17 cellular contexts compared by ENCODE assay signal in the genomic region with DNA sequence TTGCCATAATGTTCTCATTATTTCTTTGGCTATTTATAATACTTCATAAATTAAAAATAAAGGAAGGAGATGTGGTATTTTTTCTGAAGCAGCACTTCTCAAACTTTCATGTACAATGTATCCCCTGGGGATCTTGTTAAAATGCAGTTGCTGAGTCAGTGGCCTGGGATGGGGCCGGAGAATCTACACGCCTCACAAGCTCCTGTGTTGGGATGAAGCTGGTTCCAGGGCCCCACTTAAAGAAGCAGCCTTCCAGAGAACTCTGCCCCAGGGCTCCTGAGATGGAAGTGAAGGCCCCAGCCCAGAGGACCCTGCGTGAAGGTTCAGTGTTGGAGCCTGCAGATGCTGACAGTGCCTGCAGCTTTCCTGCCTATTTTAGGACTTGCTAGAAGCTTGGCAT. TPM values are rescaled to one million over a fixed set of nuclear protein-coding genes. Genes with fewer than 3 reads are reported as not detected.
A peak's percentile ranks its signal among the peaks of the same experiment; 100 is the strongest.
DNase-seq lines count a peak whose midpoint lies in the region; ATAC-seq and TF ChIP-seq lines count a peak whose summit lies in the region.
"Had no signal": no experiment of that assay in that cellular context is flagged by ENCODE, and none has a peak within 500 bp of the region (broad histone marks: within the 10 kb centered on the region; RNA-seq: fewer than 3 reads in every experiment).

No MANE protein-coding gene starts in this region.

- H2BK15ac ChIP-seq in mesenchymal stem cell (ENCODE audit: low read depth, poor library complexity, severe bottlenecking): no peak overlapping the region

- H4K8ac ChIP-seq in mesenchymal stem cell (ENCODE audit: low read length): no peak overlapping the region

- peak; percentile 26 for DNase-seq in GOT3 (lab: John Stamatoyannopoulos, UW)
- peak; percentile 26 for DNase-seq in brain pericyte (ENCODE audit: low read depth, low spot score)
- peak; percentile 29 for DNase-seq in mesenchymal stem cell
- DNase-seq in substantia nigra (lab: John Stamatoyannopoulos, UW): no peak
- DNase-seq in activated CD8-positive, alpha-beta T cell treated with anti-CD3 and anti-CD28 coated beads for 36 hours: no peak
- no peak for DNase-seq in stimulated activated naive CD8-positive, alpha-beta T cell treated with anti-CD3 and anti-CD28 coated beads, Interleukin-15, amount 100 ng/mL, for 72 hours
- DNase-seq: activated CD4-positive, alpha-beta memory T cell treated with anti-CD3 and anti-CD28 coated beads, Interleukin-2, amount 10 ng/mL, durations not matched to agents 7 days and 5 days; activated effector memory CD4-positive, alpha-beta T cell treated with anti-CD3 and anti-CD28 coated beads, Interleukin-2, amount 50 U/mL, for 16 hours; DND-41; NCI-H345; upper lobe of right lung had no signal

- WGBS in mesenchymal stem cell: 41% methylated on average over 3 of the region's 3 CpGs

- H3K4ac ChIP-seq in mesenchymal stem cell (ENCODE audit: low read depth in 1 of 2, low read length in 2 of 2): no peak overlapping the region

- no peaks in the 10 kb centered on the region for H3K79me2 ChIP-seq in ACC112 (ENCODE audit: control insufficient read depth, insufficient read depth, low read length, unreplicated experiment)

- peaks cover 9% of the 10 kb centered on the region for H3K4me1 Mint-ChIP-seq in activated CD8-positive, alpha-beta T cell treated with anti-CD3 and anti-CD28 coated beads for 36 hours (ENCODE audit: low read depth)
- H3K4me1 Mint-ChIP-seq in stimulated activated naive CD8-positive, alpha-beta T cell treated with anti-CD3 and anti-CD28 coated beads, Interleukin-15, amount 100 ng/mL, for 72 hours: peaks cover 13% of the 10 kb centered on the region

- H3K36me3 ChIP-seq in ACC112 (ENCODE audit: insufficient read depth, low read length): no peaks in the 10 kb centered on the region
- H3K36me3 ChIP-seq in mesenchymal stem cell (ENCODE audit: control insufficient read depth in 1 of 2, insufficient read depth in 2 of 2, low read depth in 1 of 2, low read length in 2 of 2): no peaks in the 10 kb centered on the region
- H3K36me3 ChIP-seq: upper lobe of right lung had no signal

- no peak overlapping the region for H3K27ac Mint-ChIP-seq in activated CD8-positive, alpha-beta T cell treated with anti-CD3 and anti-CD28 coated beads for 36 hours
- H3K27ac Mint-ChIP-seq in stimulated activated naive CD8-positive, alpha-beta T cell treated with anti-CD3 and anti-CD28 coated beads, Interleukin-15, amount 100 ng/mL, for 72 hours: no peak overlapping the region
- H3K27ac Mint-ChIP-seq: activated CD4-positive, alpha-beta memory T cell treated with anti-CD3 and anti-CD28 coated beads, Interleukin-2, amount 10 ng/mL, durations not matched to agents 7 days and 5 days had no signal

- H3K4me1 ChIP-seq in ACC112 (ENCODE audit: control insufficient read depth, insufficient read depth, low read length, unreplicated experiment) (peaks cover 13% of the 10 kb centered on the region), mesenchymal stem cell (ENCODE audit: control insufficient read depth, insufficient read depth, low read depth, low read length) (peaks cover 4% of the 10 kb centered on the region)
- H3K4me1 ChIP-seq: upper lobe of right lung had no signal

- no peaks in the 10 kb centered on the region for H3K36me3 Mint-ChIP-seq in activated CD8-positive, alpha-beta T cell treated with anti-CD3 and anti-CD28 coated beads for 36 hours (ENCODE audit: low read depth)

- no peak overlapping the region for H3K4me2 ChIP-seq in mesenchymal stem cell (ENCODE audit: low read length, poor library complexity, severe bottlenecking)

- H2AFZ ChIP-seq in ACC112 (ENCODE audit: low read length, unreplicated experiment): peak overlapping the region; percentile 9
- no peak overlapping the region for H2AFZ ChIP-seq in mesenchymal stem cell (ENCODE audit: low read depth, low read length)

- no peaks in the 10 kb centered on the region for H3K27me3 ChIP-seq in ACC112 (ENCODE audit: insufficient read depth, low read length)
- no peaks in the 10 kb centered on the region for H3K27me3 ChIP-seq in mesenchymal stem cell (ENCODE audit: control insufficient read depth in 1 of 2, insufficient read depth in 1 of 2, low read length in 2 of 2)
- H3K27me3 ChIP-seq: upper lobe of right lung had no signal

- CTCF ChIA-PET in activated CD8-positive, alpha-beta T cell treated with anti-CD3 and anti-CD28 coated beads for 36 hours (lab: Charles Lee): interaction anchor here (0.7 to 1.3 kb wide), 4 partner anchors 15 to 428 kb away, joined by 3 to 4 read pairs (median 4); no protein-coding TSS in a partner anchor

- H3K9ac ChIP-seq in mesenchymal stem cell (ENCODE audit: low read length): peak overlapping the region; percentile 38

- no peak overlapping the region for H2BK12ac ChIP-seq in mesenchymal stem cell (ENCODE audit: low read length in 2 of 2)

- no peak overlapping the region for H3K4me3 ChIP-seq in ACC112 (ENCODE audit: low read depth, low read length)
- H3K4me3 ChIP-seq in mesenchymal stem cell (ENCODE audit: insufficient read depth in 1 of 2, low read depth in 1 of 2, low read length in 2 of 2): no peak overlapping the region
- H3K4me3 ChIP-seq: lung, upper lobe of right lung had no signal

- H4K91ac ChIP-seq in mesenchymal stem cell (ENCODE audit: low read length): no peak overlapping the region

- TF ChIP-seq CTCF in activated CD8-positive, alpha-beta T cell treated with anti-CD3 and anti-CD28 coated beads for 36 hours (IDR thresholded peaks at IDR 0.05): no peak

- H3K27ac ChIP-seq in ACC112 (ENCODE audit: low read depth, low read length): no peak overlapping the region
- H3K27ac ChIP-seq in mesenchymal stem cell (ENCODE audit: low read length, poor library complexity, severe bottlenecking): no peak overlapping the region
- no peak overlapping the region for H3K27ac ChIP-seq in substantia nigra (ENCODE audit: low read depth, low read length, poor library complexity, severe bottlenecking)
- H3K27ac ChIP-seq: epithelial cell of prostate, upper lobe of right lung had no signal

- POLR2A ChIA-PET in activated CD8-positive, alpha-beta T cell treated with anti-CD3 and anti-CD28 coated beads for 36 hours (lab: Charles Lee): interaction anchor here (0.6 kb wide), 1 partner anchor 78 kb away, joined by 3 read pairs; no protein-coding TSS in a partner anchor

- no peaks in the 10 kb centered on the region for H3K9me3 ChIP-seq in mesenchymal stem cell (ENCODE audit: control insufficient read depth, low read length)
- H3K9me3 ChIP-seq: upper lobe of right lung had no signal

- no peaks in the 10 kb centered on the region for H3K79me1 ChIP-seq in mesenchymal stem cell (replicated peaks; ENCODE audit: low read length, poor library complexity, severe bottlenecking)

- H3K18ac ChIP-seq in mesenchymal stem cell (ENCODE audit: low read depth in 1 of 2, low read length in 2 of 2): no peak overlapping the region

- H3K4me3 Mint-ChIP-seq in activated CD8-positive, alpha-beta T cell treated with anti-CD3 and anti-CD28 coated beads for 36 hours: no peak overlapping the region
- H3K4me3 Mint-ChIP-seq in stimulated activated naive CD8-positive, alpha-beta T cell treated with anti-CD3 and anti-CD28 coated beads, Interleukin-15, amount 100 ng/mL, for 72 hours: no peak overlapping the region
- H3K4me3 Mint-ChIP-seq: activated CD4-positive, alpha-beta memory T cell treated with anti-CD3 and anti-CD28 coated beads, Interleukin-2, amount 10 ng/mL, durations not matched to agents 7 days and 5 days had no signal

- no peaks in the 10 kb centered on the region for H3K27me3 Mint-ChIP-seq in activated CD8-positive, alpha-beta T cell treated with anti-CD3 and anti-CD28 coated beads for 36 hours
- peaks cover 23% of the 10 kb centered on the region for H3K27me3 Mint-ChIP-seq in stimulated activated naive CD8-positive, alpha-beta T cell treated with anti-CD3 and anti-CD28 coated beads, Interleukin-15, amount 100 ng/mL, for 72 hours

- intact Hi-C loops in activated CD8-positive, alpha-beta T cell treated with anti-CD3 and anti-CD28 coated beads for 36 hours (cut with micrococcal nuclease): no loop called here

- no peak overlapping the region for H2BK120ac ChIP-seq in mesenchymal stem cell (ENCODE audit: low read depth, low read length)

- H3K14ac ChIP-seq in mesenchymal stem cell (ENCODE audit: low read length in 2 of 2): no peak overlapping the region

- no peak for ATAC-seq in activated CD8-positive, alpha-beta T cell treated with anti-CD3 and anti-CD28 coated beads for 36 hours
- ATAC-seq in stimulated activated naive CD8-positive, alpha-beta T cell treated with anti-CD3 and anti-CD28 coated beads, Interleukin-15, amount 100 ng/mL, for 72 hours: no peak
- ATAC-seq in GM19324 (IDR thresholded peaks at IDR 0.05; ENCODE audit: low FRiP score, unreplicated experiment): no peak
- ATAC-seq: HCT116, Panc1, upper lobe of right lung had no signal

- no peak overlapping the region for H2AK5ac ChIP-seq in mesenchymal stem cell (ENCODE audit: low read length, severe bottlenecking)

- H3K9me3 Mint-ChIP-seq in activated CD8-positive, alpha-beta T cell treated with anti-CD3 and anti-CD28 coated beads for 36 hours: no peaks in the 10 kb centered on the region
- H3K9me3 Mint-ChIP-seq in stimulated activated naive CD8-positive, alpha-beta T cell treated with anti-CD3 and anti-CD28 coated beads, Interleukin-15, amount 100 ng/mL, for 72 hours: no peaks in the 10 kb centered on the region
- H3K9me3 Mint-ChIP-seq: activated CD4-positive, alpha-beta memory T cell treated with anti-CD3 and anti-CD28 coated beads, Interleukin-2, amount 10 ng/mL, durations not matched to agents 7 days and 5 days had no signal

- H3K23ac ChIP-seq in mesenchymal stem cell (ENCODE audit: low read length in 2 of 2): no peak overlapping the region

- H2BK5ac ChIP-seq in mesenchymal stem cell (ENCODE audit: low read depth, low read length, poor library complexity, severe bottlenecking): no peak overlapping the region

RNA-seq across cellular contexts. Expression of a gene that starts 40.1 kb away (rescaled TPM):
- 11.2 TPM for polyA plus RNA-seq in mesenchymal stem cell (2013, experiment 1 of 2)
- polyA plus RNA-seq in mesenchymal stem cell (2013, experiment 2 of 2): 11.0 TPM
- 10 to 100 TPM; 16.0 to 16.2 TPM for total RNA-seq in activated CD8-positive, alpha-beta T cell treated with anti-CD3 and anti-CD28 coated beads for 36 hours

Comparison
In these comparisons a context has a peak if more than half of its experiments do, and no peak if none do; other contexts are left out.
1. DNase-seq: peak in GOT3 (single experiment), brain pericyte (single experiment) and mesenchymal stem cell (single experiment); none in substantia nigra (0 of 49), activated CD8-positive, alpha-beta T cell treated with anti-CD3 and anti-CD28 coated beads for 36 hours (single experiment) and stimulated activated naive CD8-positive, alpha-beta T cell treated with anti-CD3 and anti-CD28 coated beads, Interleukin-15, amount 100 ng/mL, for 72 hours (0 of 2).